1 cellular context compared by ENCODE assay signal in genomic region chr13:31213681-31214289, GRCh38.
A peak's percentile ranks its signal among the peaks of the same experiment; 100 is the strongest.
TF ChIP-seq lines count a peak whose summit lies in the region.

No MANE protein-coding gene starts in this region.

TF ChIP-seq in K562, 482 proteins besides CTCF, POLR2A, EP300 and RAD21:
- TF ChIP-seq ZNF511 (CRISPR knock-in tag; IDR thresholded peaks at IDR 0.05) (no peak), CBFA2T3 (IDR thresholded peaks at IDR 0.05) (peak; percentile 4; the same call in 1 of the 2 replicates)
